14 cellular contexts compared by ENCODE assay signal in genomic region chr3:100226712-100227429, GRCh38. TPM values are rescaled to one million over a fixed set of nuclear protein-coding genes. Genes with fewer than 3 reads are reported as not detected.
DNase-seq lines count a peak whose midpoint lies in the region; TF ChIP-seq lines count a peak whose summit lies in the region.
"Had no signal": no experiment of that assay in that cellular context is flagged by ENCODE, and none has a peak within 500 bp of the region (broad histone marks: within the 10 kb centered on the region; RNA-seq: fewer than 3 reads in every experiment).

No MANE protein-coding gene starts in this region.

- TF ChIP-seq POLR2A in spleen (IDR thresholded peaks at IDR 0.05) (no peak), adrenal gland (IDR thresholded peaks at IDR 0.05) (no peak)

- H3K4me1 ChIP-seq in hepatocyte (ENCODE audit: insufficient read depth) (no peaks in the 10 kb centered on the region), spleen (no peaks in the 10 kb centered on the region), adrenal gland (replicated peaks in 1 of 2) (no peaks in the 10 kb centered on the region)
- H3K4me1 ChIP-seq: thyroid gland had no signal

- H3K4me2 ChIP-seq in hepatocyte: no peak overlapping the region
- H3K4me2 ChIP-seq: PC-9 had no signal

- no peak overlapping the region for H2AFZ ChIP-seq in hepatocyte
- H2AFZ ChIP-seq: PC-9 had no signal

- H4K20me1 ChIP-seq in hepatocyte (ENCODE audit: insufficient read depth, poor library complexity, severe bottlenecking): no peaks in the 10 kb centered on the region

- intact Hi-C loops in spleen (cut with DNase I; ENCODE audit: low total_unique reads): no loop called here
- intact Hi-C loops in adrenal gland (cut with DNase I): no loop called here

- H3K79me2 ChIP-seq in hepatocyte: no peaks in the 10 kb centered on the region

- H3K4me3 ChIP-seq in astrocyte of the spinal cord (ENCODE audit: low read depth, low read length) (no peak overlapping the region), hepatocyte (no peak overlapping the region), spleen (no peak overlapping the region), adrenal gland (no peak overlapping the region)
- H3K4me3 ChIP-seq: dorsolateral prefrontal cortex, PC-9, thyroid gland had no signal

- H3K27me3 ChIP-seq in hepatocyte (no peaks in the 10 kb centered on the region), spleen (replicated peaks in 1 of 7) (no peaks in the 10 kb centered on the region), adrenal gland (no peaks in the 10 kb centered on the region)
- H3K27me3 ChIP-seq: dorsolateral prefrontal cortex, thyroid gland had no signal

- in situ Hi-C loops in KBM-7 (cut with MboI; ENCODE audit: low pct_unique_long_range_greater_than_20kb, low sequenced_read_pairs): no loop called here
- in situ Hi-C loops in astrocyte of the spinal cord (cut with HindIII; ENCODE audit: low sequenced_read_pairs): no loop called here

- H3K27ac ChIP-seq in hepatocyte: no peak overlapping the region
- H3K27ac ChIP-seq in spleen: peak overlapping the region in 7 of 8 donors; percentile 33 to 71 (median 54)
- peak overlapping the region in 1 of 5 donors; percentile 0 for H3K27ac ChIP-seq in adrenal gland
- H3K27ac ChIP-seq: dorsolateral prefrontal cortex, PC-9, thyroid gland had no signal

- no peaks in the 10 kb centered on the region for H3K36me3 ChIP-seq in hepatocyte (replicated peaks; ENCODE audit: insufficient read depth, low read depth)
- no peaks in the 10 kb centered on the region for H3K36me3 ChIP-seq in spleen
- H3K36me3 ChIP-seq in adrenal gland (replicated peaks in 1 of 2): no peaks in the 10 kb centered on the region
- H3K36me3 ChIP-seq: thyroid gland had no signal

- WGBS in hepatocyte (ENCODE audit: low lambda C conversion rate, missing lambda C conversion rate): 59% methylated on average over 6 of the region's 6 CpGs
- WGBS in spleen, 5 donors: 65 to 82% (median 75%) methylated on average over 6 of the region's 6 CpGs
- 65 to 69% (median 67%) methylated on average over 6 of the region's 6 CpGs for WGBS in adrenal gland, 4 donors

- no peak for TF ChIP-seq CTCF in astrocyte of the spinal cord (IDR thresholded peaks at IDR 0.05; ENCODE audit: low read depth, low read length)
- no peak for TF ChIP-seq CTCF in hepatocyte (IDR thresholded peaks at IDR 0.05; ENCODE audit: poor library complexity)
- no peak for TF ChIP-seq CTCF in spleen (IDR thresholded peaks at IDR 0.05 in 8 of 11, conservative IDR thresholded peaks at IDR 0.05 in 3 of 11)
- TF ChIP-seq CTCF in adrenal gland (IDR thresholded peaks at IDR 0.05): no peak

- DNase-seq in KBM-7 (peak; percentile 47), astrocyte of the spinal cord (ENCODE audit: low read depth, low spot score) (peak; percentile 54), hepatocyte (ENCODE audit: low spot score) (peak; percentile 10), spleen (no peak), cerebellar cortex (ENCODE audit: low spot score) (no peak), adrenal gland (no peak), SKM-1 treated with dmso at 0.1 percent for 144 hours (lab: John Stamatoyannopoulos, UW; ENCODE audit: unreplicated experiment) (no peak)
- no peak for DNase-seq in NK-92 treated with Interleukin-12 subunit alpha and Interleukin-12 subunit beta, amount 100 ng/mL, for 24 hours (lab: John Stamatoyannopoulos, UW)
- DNase-seq: activated naive CD8-positive, alpha-beta T cell treated with anti-CD3 and anti-CD28 coated beads for 36 hours; dorsolateral prefrontal cortex; hypothalamus; KG1; PC-9; thyroid gland had no signal

- H3K9me2 ChIP-seq in hepatocyte (replicated peaks; ENCODE audit: insufficient read depth): no peaks in the 10 kb centered on the region

- H3K9me3 ChIP-seq in hepatocyte (ENCODE audit: low read depth): no peaks in the 10 kb centered on the region
- peaks cover 0 to 9% (median 0%) of the 10 kb centered on the region in 8 donors for H3K9me3 ChIP-seq in spleen
- no peaks in the 10 kb centered on the region for H3K9me3 ChIP-seq in adrenal gland (replicated peaks in 1 of 3)
- H3K9me3 ChIP-seq: thyroid gland had no signal

RNA-seq across cellular contexts. Expression of gene TBC1D23, which starts 33.9 kb away (rescaled TPM):
- total RNA-seq in hepatocyte (61.9 and 66.4 TPM in 2 replicates), spleen (10 to 100 TPM; 38.3 to 61.4 (median 44.7) TPM), adrenal gland (100 to 1,000 TPM in 2 of 8 donors, 10 to 100 TPM in 6; 19.8 to 117 (median 61.9) TPM)
- polyA plus RNA-seq in hepatocyte (27.1 and 28.7 TPM in 2 replicates), spleen (10 to 100 TPM; 16.1 to 19.4 (median 18.7) TPM), adrenal gland (10 to 100 TPM; 24.1 to 72.7 (median 24.2) TPM)

Comparison
In these comparisons a context has a peak if more than half of its experiments do, and no peak if none do; other contexts are left out.
1. DNase-seq: peak in KBM-7 (single experiment), astrocyte of the spinal cord (single experiment) and hepatocyte (single experiment); none in spleen (single experiment), cerebellar cortex (single experiment), adrenal gland (0 of 7), NK-92 treated with Interleukin-12 subunit alpha and Interleukin-12 subunit beta, amount 100 ng/mL, for 24 hours (single experiment) and SKM-1 treated with dmso at 0.1 percent for 144 hours (single experiment).